8 cellular contexts compared by ENCODE assay signal in the genomic region with DNA sequence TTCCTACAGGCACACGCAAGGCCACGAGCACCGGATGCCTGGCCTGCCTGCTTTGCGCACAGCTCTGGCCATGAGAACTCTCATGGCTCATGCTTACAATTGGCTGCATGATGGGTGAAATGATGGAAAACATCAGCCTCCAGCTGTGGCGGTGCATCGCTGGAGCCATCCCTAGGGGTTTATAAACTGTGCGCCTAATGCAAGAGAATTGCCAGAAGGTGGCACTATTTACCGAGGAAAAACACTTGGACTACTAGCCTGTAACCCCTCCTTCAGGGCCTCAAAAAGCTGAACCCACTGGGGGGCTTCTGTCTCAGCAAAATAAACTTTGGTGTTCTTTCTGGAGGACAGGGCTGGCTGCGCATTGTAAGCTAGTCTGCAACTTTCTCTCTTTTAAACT. TPM values are rescaled to one million over a fixed set of nuclear protein-coding genes. Genes with fewer than 3 reads are reported as not detected.
A peak's percentile ranks its signal among the peaks of the same experiment; 100 is the strongest.
DNase-seq lines count a peak whose midpoint lies in the region; ATAC-seq, FAIRE-seq and TF ChIP-seq lines count a peak whose summit lies in the region.

No MANE protein-coding gene starts in this region.

- H3K4me3 ChIP-seq in A549 = no peak overlapping the region

- no peak overlapping the region for H3K4me2 ChIP-seq in A549

- 86% methylated on average over 8 of the region's 9 CpGs for WGBS in A549 (ENCODE audit: missing lambda C conversion rate)

- H3K27ac ChIP-seq in A549 = no peak overlapping the region

- TF ChIP-seq RAD21 in A549 (conservative IDR thresholded peaks at IDR 0.05 in 1 of 2, IDR thresholded peaks at IDR 0.05 in 1 of 2) = peak; percentile 79 to 81

- peak; percentile 32 for FAIRE-seq in A549 (lab: Jason Lieb, UNC)

- DNase-seq in A549 (ENCODE audit: low read depth in 1 of 2, low spot score in 1 of 2) = peak; percentile 16 to 35
- DNase-seq in RPMI7951 (ENCODE audit: low read depth) = peak; percentile 3
- peak; percentile 7 for DNase-seq in glomerular visceral epithelial cell (ENCODE audit: extremely low spot score)
- DNase-seq in middle frontal gyrus (ENCODE audit: extremely low spot score, low spot score) = no peak
- no peak for DNase-seq in central memory CD4-positive, alpha-beta T cell
- no peak for DNase-seq in stimulated activated naive CD8-positive, alpha-beta T cell treated with anti-CD3 and anti-CD28 coated beads, Interleukin-15, Interleukin-2, amounts not matched to agents 100 U/mL and 50 U/mL, for 24 hours

- ATAC-seq in A549 (peak; percentile 54 to 91; a peak in 3 of 6 replicates), GM21447 (IDR thresholded peaks at IDR 0.05; ENCODE audit: unreplicated experiment) (no peak)
- no peak for ATAC-seq in stimulated activated naive CD8-positive, alpha-beta T cell treated with anti-CD3 and anti-CD28 coated beads, Interleukin-15, Interleukin-2, amounts not matched to agents 100 U/mL and 50 U/mL, for 24 hours

- POLR2A ChIA-PET in A549 (lab: Yijun Ruan, JAX) = no interaction called here

- CTCF ChIA-PET in A549 (lab: Yijun Ruan, JAX) = interaction anchor here (0.6 to 4.1 kb wide), 25 partner anchors 10 to 543 kb away, joined by 3 to 34 read pairs (median 4); a partner anchor contains a TSS

- TF ChIP-seq POLR2A in A549 (IDR thresholded peaks at IDR 0.05; ENCODE audit: low read length) = no peak

- TF ChIP-seq CTCF in A549 (IDR thresholded peaks at IDR 0.05) (peak; percentile 67), GM12874 (IDR thresholded peaks at IDR 0.05; ENCODE audit: insufficient read depth, low read depth, low read length) (0 out of 2 replicates have a peak, but pooled peaks have one; percentile 8)

- no peaks in the 10 kb centered on the region for H3K9me3 ChIP-seq in A549

- TF ChIP-seq EP300 in A549 (IDR thresholded peaks at IDR 0.05) = no peak

- no peaks in the 10 kb centered on the region for H3K4me1 ChIP-seq in A549

TF ChIP-seq in A549, 52 proteins besides CTCF, POLR2A, EP300 and RAD21:
- no peak for TF ChIP-seq CBX2 (IDR thresholded peaks at IDR 0.05; ENCODE audit: borderline replicate concordance, low read depth)
- peak; percentile 85 for TF ChIP-seq SMC3 (IDR thresholded peaks at IDR 0.05)
TF ChIP-seq in A549: peak in this region for 1.

RNA-seq across cellular contexts. Expression of a gene that starts 51.9 kb away (rescaled TPM):
- polyA plus RNA-seq in A549 (2011; rRNA removed) (21.2 and 27.9 TPM in 2 replicates), A549 (2017; fragmentation: RNase III; extraction: RNeasy Plus Mini Kit Qiagen cat#74134 plus additional on column Dnase treatment) (14.0 to 16.3 TPM (median 16.1 TPM) in 3 replicates)
- polyA plus RNA-seq in A549 (2012; cell fraction: cytosol; rRNA removed) = 22.0 and 22.4 TPM in 2 replicates
- 99.3 and 118 TPM in 2 replicates for polyA plus RNA-seq in A549 (2012; cell fraction: nucleus; rRNA removed)
- 37.0 and 45.6 TPM in 2 replicates for polyA minus RNA-seq in A549 (2011; rRNA and poly(A)+ RNA removed)
- total RNA-seq in RPMI7951 (2014; rRNA removed; shearing (Covaris generic)) = 2.9 and 6.4 TPM in 2 replicates

Comparison
In these comparisons a context has a peak if more than half of its experiments do, and no peak if none do; other contexts are left out.
1. ATAC-seq: peak in A549 (2 of 2); none in GM21447 (single experiment) and stimulated activated naive CD8-positive, alpha-beta T cell treated with anti-CD3 and anti-CD28 coated beads, Interleukin-15, Interleukin-2, amounts not matched to agents 100 U/mL and 50 U/mL, for 24 hours (single experiment).
2. DNase-seq: peak in A549 (2 of 2), RPMI7951 (single experiment) and glomerular visceral epithelial cell (single experiment); none in middle frontal gyrus (single experiment), central memory CD4-positive, alpha-beta T cell (single experiment) and stimulated activated naive CD8-positive, alpha-beta T cell treated with anti-CD3 and anti-CD28 coated beads, Interleukin-15, Interleukin-2, amounts not matched to agents 100 U/mL and 50 U/mL, for 24 hours (single experiment).